In genomic region chr21:45824546-45825208, GRCh38 we compare ENCODE assay signal across 1 cellular context.
TF ChIP-seq lines count a peak whose summit lies in the region.

No MANE protein-coding gene starts in this region.

TF ChIP-seq in HEK293, 187 proteins besides CTCF, POLR2A, EP300 and RAD21 (continued from another document):
- TF ChIP-seq TSHZ1 (tag by site-specific recombination; IDR thresholded peaks at IDR 0.05; ENCODE audit: borderline replicate concordance) (no peak), ZBTB26 (tag by site-specific recombination; optimal IDR thresholded peaks at IDR 0.05) (no peak), GLIS1 (tag by site-specific recombination; IDR thresholded peaks at IDR 0.05) (peak; percentile 7; the same call in 1 of the 2 replicates)
